In genomic region chr11:76141901-76142300, GRCh38 we compare ENCODE assay signal across 24 cellular contexts.
"Had no signal": no experiment of that assay in that cellular context is flagged by ENCODE, and none has a peak within 500 bp of the region (broad histone marks: within the 10 kb centered on the region; RNA-seq: fewer than 3 reads in every experiment).

No MANE protein-coding gene starts in this region.

- H3K4me1 ChIP-seq: left lung, psoas muscle, uterus had no signal

- H3K4me3 ChIP-seq: dorsolateral prefrontal cortex, gastrocnemius medialis, heart right ventricle, left lung, lung, psoas muscle, skin epidermis, suprapubic skin, tibial artery, upper lobe of left lung, uterus had no signal

- H3K27me3 Mint-ChIP-seq: central memory CD8-positive, alpha-beta T cell; naive thymus-derived CD8-positive, alpha-beta T cell had no signal

- H3K27ac ChIP-seq: dorsolateral prefrontal cortex, gastrocnemius medialis, left lung, parathyroid adenoma, psoas muscle, skin epidermis, suprapubic skin, tibial artery, upper lobe of left lung, uterus had no signal

- H3K79me2 ChIP-seq: parathyroid adenoma had no signal

- H3K9ac ChIP-seq: parathyroid adenoma had no signal

- ATAC-seq: esophagus mucosa; gastrocnemius medialis; naive thymus-derived CD8-positive, alpha-beta T cell; psoas muscle; sciatic nerve had no signal

- H3K9me3 Mint-ChIP-seq: central memory CD8-positive, alpha-beta T cell; naive thymus-derived CD8-positive, alpha-beta T cell had no signal

- H3K36me3 ChIP-seq: uterus had no signal

- H3K9me3 ChIP-seq: gastrocnemius medialis, heart right ventricle, left lung, psoas muscle, suprapubic skin, tibial artery, upper lobe of left lung, uterus had no signal

- H2AFZ ChIP-seq: parathyroid adenoma had no signal

- H3K4me1 Mint-ChIP-seq: central memory CD8-positive, alpha-beta T cell had no signal

- H3K4me3 Mint-ChIP-seq: central memory CD8-positive, alpha-beta T cell had no signal

- H3K27me3 ChIP-seq: dorsolateral prefrontal cortex, gastrocnemius medialis, heart right ventricle, left lung, suprapubic skin, tibial artery, upper lobe of left lung, uterus had no signal

- DNase-seq: cortex of kidney; dorsolateral prefrontal cortex; effector CD8-positive, alpha-beta T cell; gastrocnemius medialis; heart right ventricle; hypothalamus; left lung; mesenchymal stem cell; naive thymus-derived CD8-positive, alpha-beta T cell; nucleus accumbens; psoas muscle; retina; stimulated activated CD4-positive, alpha-beta T cell treated with anti-CD3 and anti-CD28 coated beads, Interleukin-12 subunit alpha, Interleukin-12 subunit beta, amount 100 ng/mL, for 4 hours; stimulated activated naive CD4-positive, alpha-beta T cell treated with Interleukin-2 at 50 U/mL for 16 hours; tibial artery; upper lobe of left lung; uterus had no signal
